Comparison of ENCODE assay signal across 1 cellular context in genomic region chr17:59365383-59365981, GRCh38.
TF ChIP-seq lines count a peak whose summit lies in the region.

No MANE protein-coding gene starts in this region.

TF ChIP-seq in HepG2, 621 proteins besides CTCF, POLR2A, EP300 and RAD21 (continued from another document and continues in another):
- TF ChIP-seq KIAA2018 (CRISPR knock-in tag; IDR thresholded peaks at IDR 0.05; ENCODE audit: borderline replicate concordance), result no peak
- TF ChIP-seq ERF (CRISPR knock-in tag; IDR thresholded peaks at IDR 0.05), result no peak
- no peak for TF ChIP-seq ZKSCAN5 (CRISPR knock-in tag; IDR thresholded peaks at IDR 0.05)
- TF ChIP-seq SMYD3 (CRISPR knock-in tag; IDR thresholded peaks at IDR 0.05), result no peak
- no peak for TF ChIP-seq PTBP1 (IDR thresholded peaks at IDR 0.05; ENCODE audit: low read depth, low read length, poor library complexity, severe bottlenecking)
- no peak for TF ChIP-seq ZNF746 (CRISPR knock-in tag; IDR thresholded peaks at IDR 0.05)
- TF ChIP-seq PPARG (CRISPR knock-in tag; conservative IDR thresholded peaks at IDR 0.05), result peak; percentile 59; the same call in 1 of the 2 replicates
- 0 out of 2 replicates have a peak, but pooled peaks have one; percentile 33 for TF ChIP-seq ZNF792 (CRISPR knock-in tag; IDR thresholded peaks at IDR 0.05)
- TF ChIP-seq ZNF430 (CRISPR knock-in tag; IDR thresholded peaks at IDR 0.05), result no peak
- no peak for TF ChIP-seq ZNF274 (CRISPR knock-in tag; IDR thresholded peaks at IDR 0.05)
- TF ChIP-seq ZNF205 (CRISPR knock-in tag; IDR thresholded peaks at IDR 0.05), result no peak
- no peak for TF ChIP-seq PAWR (CRISPR knock-in tag; IDR thresholded peaks at IDR 0.05; ENCODE audit: borderline replicate concordance)
- TF ChIP-seq ZSCAN12 (CRISPR knock-in tag; IDR thresholded peaks at IDR 0.05), result no peak
- no peak for TF ChIP-seq MIER2 (CRISPR knock-in tag; IDR thresholded peaks at IDR 0.05)
- no peak for TF ChIP-seq KAT7 (CRISPR knock-in tag; IDR thresholded peaks at IDR 0.05; ENCODE audit: borderline replicate concordance)
- TF ChIP-seq BCL6 (CRISPR knock-in tag; IDR thresholded peaks at IDR 0.05), result peak; percentile 56
- TF ChIP-seq GPN1 (CRISPR knock-in tag; IDR thresholded peaks at IDR 0.05; ENCODE audit: borderline replicate concordance), result no peak
- 0 out of 2 replicates have a peak, but pooled peaks have one; percentile 20 for TF ChIP-seq GATA4 (IDR thresholded peaks at IDR 0.05; ENCODE audit: borderline replicate concordance, low read depth)
- peak; percentile 46; the same call in 1 of the 2 replicates for TF ChIP-seq RARA (CRISPR knock-in tag; IDR thresholded peaks at IDR 0.05)
- 0 out of 2 replicates have a peak, but pooled peaks have one; percentile 14 for TF ChIP-seq ZNF512B (CRISPR knock-in tag; IDR thresholded peaks at IDR 0.05; ENCODE audit: borderline replicate concordance)
- TF ChIP-seq RNF219 (CRISPR knock-in tag; IDR thresholded peaks at IDR 0.05), result no peak
- no peak for TF ChIP-seq MAFK (conservative IDR thresholded peaks at IDR 0.05 in 1 of 2, IDR thresholded peaks at IDR 0.05 in 1 of 2; ENCODE audit: low read length in 2 of 2)
- TF ChIP-seq NBN (conservative IDR thresholded peaks at IDR 0.05), result no peak
- TF ChIP-seq ZSCAN21 (CRISPR knock-in tag; IDR thresholded peaks at IDR 0.05; ENCODE audit: borderline replicate concordance), result no peak
- no peak for TF ChIP-seq MYPOP (CRISPR knock-in tag; IDR thresholded peaks at IDR 0.05)
- TF ChIP-seq ZNF567 (CRISPR knock-in tag; IDR thresholded peaks at IDR 0.05; ENCODE audit: borderline replicate concordance), result 0 out of 2 replicates have a peak, but pooled peaks have one; percentile 41
- no peak for TF ChIP-seq ZNF260 (CRISPR knock-in tag; IDR thresholded peaks at IDR 0.05; ENCODE audit: borderline replicate concordance, low read depth)
- TF ChIP-seq KDM2A (CRISPR knock-in tag; IDR thresholded peaks at IDR 0.05; ENCODE audit: borderline replicate concordance, low read depth), result 0 out of 2 replicates have a peak, but pooled peaks have one; percentile 21
- no peak for TF ChIP-seq ATF1 (CRISPR knock-in tag; IDR thresholded peaks at IDR 0.05)
- TF ChIP-seq, protein P1, sequence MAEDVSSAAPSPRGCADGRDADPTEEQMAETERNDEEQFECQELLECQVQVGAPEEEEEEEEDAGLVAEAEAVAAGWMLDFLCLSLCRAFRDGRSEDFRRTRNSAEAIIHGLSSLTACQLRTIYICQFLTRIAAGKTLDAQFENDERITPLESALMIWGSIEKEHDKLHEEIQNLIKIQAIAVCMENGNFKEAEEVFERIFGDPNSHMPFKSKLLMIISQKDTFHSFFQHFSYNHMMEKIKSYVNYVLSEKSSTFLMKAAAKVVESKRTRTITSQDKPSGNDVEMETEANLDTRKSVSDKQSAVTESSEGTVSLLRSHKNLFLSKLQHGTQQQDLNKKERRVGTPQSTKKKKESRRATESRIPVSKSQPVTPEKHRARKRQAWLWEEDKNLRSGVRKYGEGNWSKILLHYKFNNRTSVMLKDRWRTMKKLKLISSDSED (CRISPR knock-in tag; IDR thresholded peaks at IDR 0.05), result no peak
- 0 out of 2 replicates have a peak, but pooled peaks have one; percentile 32 for TF ChIP-seq ZBTB20 (CRISPR knock-in tag; IDR thresholded peaks at IDR 0.05; ENCODE audit: borderline replicate concordance, low read depth)
- TF ChIP-seq SMAD9 (CRISPR knock-in tag; IDR thresholded peaks at IDR 0.05), result no peak
- no peak for TF ChIP-seq YEATS4 (CRISPR knock-in tag; IDR thresholded peaks at IDR 0.05; ENCODE audit: borderline replicate concordance)
- peak; percentile 50 for TF ChIP-seq SALL1 (CRISPR knock-in tag; IDR thresholded peaks at IDR 0.05)
- no peak for TF ChIP-seq HCFC1 (IDR thresholded peaks at IDR 0.05; ENCODE audit: low read depth, low read length)
- TF ChIP-seq TARDBP (CRISPR knock-in tag; IDR thresholded peaks at IDR 0.05), result peak; percentile 16; the same call in 1 of the 2 replicates
- TF ChIP-seq PCBP2 (optimal IDR thresholded peaks at IDR 0.05; ENCODE audit: low read depth, low read length, poor library complexity, severe bottlenecking), result no peak
- TF ChIP-seq, protein P2, sequence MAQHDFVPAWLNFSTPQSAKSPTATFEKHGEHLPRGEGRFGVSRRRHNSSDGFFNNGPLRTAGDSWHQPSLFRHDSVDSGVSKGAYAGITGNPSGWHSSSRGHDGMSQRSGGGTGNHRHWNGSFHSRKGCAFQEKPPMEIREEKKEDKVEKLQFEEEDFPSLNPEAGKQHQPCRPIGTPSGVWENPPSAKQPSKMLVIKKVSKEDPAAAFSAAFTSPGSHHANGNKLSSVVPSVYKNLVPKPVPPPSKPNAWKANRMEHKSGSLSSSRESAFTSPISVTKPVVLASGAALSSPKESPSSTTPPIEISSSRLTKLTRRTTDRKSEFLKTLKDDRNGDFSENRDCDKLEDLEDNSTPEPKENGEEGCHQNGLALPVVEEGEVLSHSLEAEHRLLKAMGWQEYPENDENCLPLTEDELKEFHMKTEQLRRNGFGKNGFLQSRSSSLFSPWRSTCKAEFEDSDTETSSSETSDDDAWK (CRISPR knock-in tag; IDR thresholded peaks at IDR 0.05), result no peak
- 0 out of 2 replicates have a peak, but pooled peaks have one; percentile 26 for TF ChIP-seq ZFX (CRISPR knock-in tag; IDR thresholded peaks at IDR 0.05; ENCODE audit: low read depth)
- TF ChIP-seq KLF12 (CRISPR knock-in tag; IDR thresholded peaks at IDR 0.05; ENCODE audit: borderline replicate concordance), result no peak
- TF ChIP-seq ZNF747 (CRISPR knock-in tag; IDR thresholded peaks at IDR 0.05; ENCODE audit: borderline replicate concordance), result 0 out of 2 replicates have a peak, but pooled peaks have one; percentile 24
- TF ChIP-seq TSC22D2 (CRISPR knock-in tag; IDR thresholded peaks at IDR 0.05; ENCODE audit: borderline replicate concordance), result no peak
- no peak for TF ChIP-seq ZSCAN25 (CRISPR knock-in tag; IDR thresholded peaks at IDR 0.05)
- no peak for TF ChIP-seq ZMYM4 (CRISPR knock-in tag; IDR thresholded peaks at IDR 0.05)
- TF ChIP-seq PRDM4 (CRISPR knock-in tag; IDR thresholded peaks at IDR 0.05; ENCODE audit: borderline replicate concordance), result no peak
- no peak for TF ChIP-seq THAP11 (CRISPR knock-in tag; IDR thresholded peaks at IDR 0.05)
- peak; percentile 49; the same call in 1 of the 2 replicates for TF ChIP-seq SOX5 (CRISPR knock-in tag; IDR thresholded peaks at IDR 0.05; ENCODE audit: borderline replicate concordance)
- TF ChIP-seq ZNF441 (CRISPR knock-in tag; IDR thresholded peaks at IDR 0.05; ENCODE audit: borderline replicate concordance), result 0 out of 2 replicates have a peak, but pooled peaks have one; percentile 28
- TF ChIP-seq SMAD1 (CRISPR knock-in tag; IDR thresholded peaks at IDR 0.05; ENCODE audit: borderline replicate concordance, low read depth), result no peak
